ENCODE assay signal across 7 cellular contexts in the genomic region with DNA sequence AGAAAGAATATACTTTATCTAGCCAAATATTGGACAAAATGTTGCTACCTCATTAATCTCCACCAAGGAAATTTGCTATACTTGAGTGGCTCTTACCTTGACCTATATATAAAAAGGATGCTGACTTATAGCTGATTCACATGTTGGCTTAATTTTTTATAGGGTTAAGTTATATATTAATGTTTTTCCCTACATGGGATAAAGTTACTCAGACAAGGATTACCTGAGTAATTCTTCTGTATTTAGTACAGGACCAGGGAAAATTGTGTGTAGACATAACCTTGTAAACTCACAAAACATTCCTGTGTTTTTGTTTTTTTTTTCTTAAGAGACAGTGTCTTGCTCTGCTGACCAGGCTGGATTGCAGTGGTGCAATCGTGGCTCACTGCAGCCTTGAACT. TPM values are rescaled to one million over a fixed set of nuclear protein-coding genes. Genes with fewer than 3 reads are reported as not detected.
"Had no signal": no experiment of that assay in that cellular context is flagged by ENCODE, and none has a peak within 500 bp of the region (broad histone marks: within the 10 kb centered on the region; RNA-seq: fewer than 3 reads in every experiment).

No MANE protein-coding gene starts in this region.

- ATAC-seq: HCT116, HepG2 had no signal

- FAIRE-seq: HepG2 had no signal

- DNase-seq: GM23248, GOT3, H7, HFFc6, KBM-7 had no signal

RNA-seq across cellular contexts. Expression of a gene that starts 30.6 kb away (rescaled TPM):
- total RNA-seq: GM23248, HepG2 had no signal
